ENCODE assay signal across 14 cellular contexts in genomic region chr9:21336467-21336866, GRCh38. TPM values are rescaled to one million over a fixed set of nuclear protein-coding genes. Genes with fewer than 3 reads are reported as not detected.
DNase-seq lines count a peak whose midpoint lies in the region; ATAC-seq and TF ChIP-seq lines count a peak whose summit lies in the region.
"Had no signal": no experiment of that assay in that cellular context is flagged by ENCODE, and none has a peak within 500 bp of the region (broad histone marks: within the 10 kb centered on the region; RNA-seq: fewer than 3 reads in every experiment).

No MANE protein-coding gene starts in this region.

- H3K9ac ChIP-seq in colonic mucosa (ENCODE audit: low read depth in 2 of 2, low read length in 2 of 2): no peak overlapping the region

- H3K4me3 Mint-ChIP-seq in Caco-2 (ENCODE audit: unreplicated experiment) (peak overlapping the region; percentile 77), T-helper 17 cell (peak overlapping the region; percentile 49), naive B cell (peak overlapping the region in 5 of 8 donors; percentile 30 to 91 (median 51))

- intact Hi-C loops in Caco-2 (cut with micrococcal nuclease; ENCODE audit: unreplicated experiment) (loop anchor here (5.0 kb wide), 1 partner anchor 451 kb away; no protein-coding TSS in a partner anchor), colonic mucosa (cut with DNase I) (no loop called here)

- ATAC-seq in GM18868 (IDR thresholded peaks at IDR 0.05; ENCODE audit: unreplicated experiment) (peak; percentile 17), T-helper 17 cell (no peak), naive B cell (ENCODE audit: low read depth in 2 of 2) (no peak), HG02938 (IDR thresholded peaks at IDR 0.05; ENCODE audit: unreplicated experiment) (no peak)
- ATAC-seq: right cardiac atrium had no signal

- H3K27me3 Mint-ChIP-seq in Caco-2 (ENCODE audit: insufficient read depth, unreplicated experiment): peaks cover 4% of the 10 kb centered on the region
- H3K27me3 Mint-ChIP-seq in T-helper 17 cell: peaks cover 18% of the 10 kb centered on the region
- peaks cover 20 to 27% (median 25%) of the 10 kb centered on the region in 3 donors for H3K27me3 Mint-ChIP-seq in naive B cell

- TF ChIP-seq CTCF in Caco-2 (IDR thresholded peaks at IDR 0.05; ENCODE audit: insufficient read depth in 1 of 2, low read depth in 1 of 2, low read length in 1 of 2, severe bottlenecking in 1 of 2, unreplicated experiment in 1 of 2) (peak in 1 of 2 experiments; percentile 6), brain microvascular endothelial cell (IDR thresholded peaks at IDR 0.05; ENCODE audit: low read depth, low read length, missing control alignments) (no peak), colonic mucosa (IDR thresholded peaks at IDR 0.05) (no peak)

- peaks cover 4% of the 10 kb centered on the region for H3K4me1 ChIP-seq in Caco-2
- H3K4me1 ChIP-seq in colonic mucosa: peaks cover 12% of the 10 kb centered on the region

- no peaks in the 10 kb centered on the region for H3K36me3 Mint-ChIP-seq in Caco-2 (ENCODE audit: insufficient read depth, unreplicated experiment)
- H3K36me3 Mint-ChIP-seq in T-helper 17 cell (ENCODE audit: low read depth): peaks cover 6% of the 10 kb centered on the region
- no peaks in the 10 kb centered on the region for H3K36me3 Mint-ChIP-seq in naive B cell

- POLR2A ChIA-PET in Caco-2 (lab: Charles Lee): no interaction called here

- H3K9me3 Mint-ChIP-seq in Caco-2 (ENCODE audit: unreplicated experiment) (no peaks in the 10 kb centered on the region), naive B cell (no peaks in the 10 kb centered on the region)

- H3K27ac Mint-ChIP-seq in Caco-2 (ENCODE audit: unreplicated experiment) (no peak overlapping the region), T-helper 17 cell (peak overlapping the region; percentile 92), naive B cell (peak overlapping the region in 1 of 6 donors; percentile 79)

- H3K9me3 ChIP-seq in Caco-2 (no peaks in the 10 kb centered on the region), T-helper 17 cell (ENCODE audit: control insufficient read depth, low read length, poor library complexity, severe bottlenecking) (no peaks in the 10 kb centered on the region), colonic mucosa (no peaks in the 10 kb centered on the region)
- H3K9me3 ChIP-seq: esophagus squamous epithelium, thoracic aorta had no signal

- H3K27me3 ChIP-seq in Caco-2 (replicated peaks; ENCODE audit: control insufficient read depth, insufficient read depth, low read length): no peaks in the 10 kb centered on the region
- no peaks in the 10 kb centered on the region for H3K27me3 ChIP-seq in brain microvascular endothelial cell (replicated peaks)
- H3K27me3 ChIP-seq in colonic mucosa: no peaks in the 10 kb centered on the region
- H3K27me3 ChIP-seq: cardiac muscle cell had no signal

- CTCF ChIA-PET in Caco-2 (lab: Charles Lee): interaction anchor here (0.5 to 0.9 kb wide), 2 partner anchors 10 to 18 kb away, joined by 3 to 5 read pairs; no protein-coding TSS in a partner anchor

- in situ Hi-C loops in brain microvascular endothelial cell (cut with HindIII; ENCODE audit: low pct_ligation_motif_present, low sequenced_read_pairs): no loop called here

- no peak for DNase-seq in Caco-2
- DNase-seq in T-helper 17 cell: no peak
- DNase-seq in naive B cell: no peak
- no peak for DNase-seq in brain microvascular endothelial cell
- DNase-seq in colonic mucosa: no peak
- DNase-seq in NCI-H1417 treated with DMSO at 0.1 percent for 48 hours (lab: John Stamatoyannopoulos, UW): no peak
- DNase-seq: esophagus squamous epithelium, mesenchymal stem cell, right cardiac atrium had no signal

- H3K4me3 ChIP-seq in Caco-2 (ENCODE audit: low read depth, low read length) (no peak overlapping the region), brain microvascular endothelial cell (ENCODE audit: low read depth, low read length) (no peak overlapping the region), colonic mucosa (no peak overlapping the region)
- H3K4me3 ChIP-seq: cardiac muscle cell had no signal

- H3K36me3 ChIP-seq in Caco-2 (ENCODE audit: control insufficient read depth, insufficient read depth, low read length) (no peaks in the 10 kb centered on the region), brain microvascular endothelial cell (replicated peaks) (no peaks in the 10 kb centered on the region), colonic mucosa (no peaks in the 10 kb centered on the region)
- H3K36me3 ChIP-seq: esophagus squamous epithelium, thoracic aorta had no signal

- H3K4me1 Mint-ChIP-seq in Caco-2 (ENCODE audit: low read depth, unreplicated experiment): peaks cover 5% of the 10 kb centered on the region
- H3K4me1 Mint-ChIP-seq in T-helper 17 cell: peaks cover 32% of the 10 kb centered on the region
- peaks cover 23 to 37% (median 27%) of the 10 kb centered on the region in 3 donors for H3K4me1 Mint-ChIP-seq in naive B cell

- no peak overlapping the region for H3K27ac ChIP-seq in brain microvascular endothelial cell
- no peak overlapping the region for H3K27ac ChIP-seq in colonic mucosa
- H3K27ac ChIP-seq: cardiac muscle cell, RWPE1, thoracic aorta had no signal

- no TSS peak for BruUV-seq in Caco-2 (replicated peaks; lab: Mats Ljungman, UMichigan)

RNA-seq across cellular contexts. Expression of gene KLHL9, which starts 1.3 kb away (rescaled TPM):
- total RNA-seq in Caco-2 (2022) (13.0 and 13.5 TPM in 2 replicates), T-helper 17 cell (10 to 100 TPM; 13.7 to 16.2 TPM), colonic mucosa (10 to 100 TPM; 20.4 to 23.9 TPM)
- 10 to 100 TPM in 1 of 6 donors, 1 to 10 TPM in 5; 5.0 to 10.4 (median 6.2) TPM for polyA plus RNA-seq in naive B cell (ENCODE audit: low read depth in 6 of 6)

RNA-seq across cellular contexts. Expression of gene IFNA6, which starts 14.2 kb away (rescaled TPM):
- total RNA-seq in Caco-2 (2022): not detected in 2 replicates
- not detected for total RNA-seq in T-helper 17 cell
- not detected for polyA plus RNA-seq in naive B cell (ENCODE audit: low read depth in 6 of 6)
- not detected for total RNA-seq in colonic mucosa
- total RNA-seq: cardiac muscle cell, esophagus squamous epithelium, right cardiac atrium, thoracic aorta had no signal
- polyA plus RNA-seq: cardiac muscle cell, right cardiac atrium had no signal

RNA-seq across cellular contexts. Expression of gene IFNA5, which starts 31.4 kb away (rescaled TPM):
- total RNA-seq in Caco-2 (2022) (not detected in 2 replicates), T-helper 17 cell (not detected), colonic mucosa (not detected)
- not detected for polyA plus RNA-seq in naive B cell (ENCODE audit: low read depth in 6 of 6)
- total RNA-seq: cardiac muscle cell, esophagus squamous epithelium, right cardiac atrium had no signal
- polyA plus RNA-seq: cardiac muscle cell, right cardiac atrium had no signal

RNA-seq across cellular contexts. Expression of gene IFNA13, which starts 31.4 kb away (rescaled TPM):
- total RNA-seq in Caco-2 (2022): not detected in 2 replicates
- not detected for total RNA-seq in T-helper 17 cell
- polyA plus RNA-seq in naive B cell (ENCODE audit: low read depth in 6 of 6): not detected
- not detected for total RNA-seq in colonic mucosa
- total RNA-seq: cardiac muscle cell, esophagus squamous epithelium, right cardiac atrium, thoracic aorta had no signal
- polyA plus RNA-seq: cardiac muscle cell, right cardiac atrium had no signal

RNA-seq across cellular contexts. Expression of gene IFNA2, which starts 48.7 kb away (rescaled TPM):
- total RNA-seq in Caco-2 (2022) (not detected in 2 replicates), T-helper 17 cell (not detected), colonic mucosa (not detected)
- polyA plus RNA-seq in naive B cell (ENCODE audit: low read depth in 6 of 6): not detected
- total RNA-seq: cardiac muscle cell, esophagus squamous epithelium, right cardiac atrium, thoracic aorta had no signal
- polyA plus RNA-seq: cardiac muscle cell, right cardiac atrium had no signal
